Comparison of ENCODE assay signal across 11 cellular contexts in the genomic region with DNA sequence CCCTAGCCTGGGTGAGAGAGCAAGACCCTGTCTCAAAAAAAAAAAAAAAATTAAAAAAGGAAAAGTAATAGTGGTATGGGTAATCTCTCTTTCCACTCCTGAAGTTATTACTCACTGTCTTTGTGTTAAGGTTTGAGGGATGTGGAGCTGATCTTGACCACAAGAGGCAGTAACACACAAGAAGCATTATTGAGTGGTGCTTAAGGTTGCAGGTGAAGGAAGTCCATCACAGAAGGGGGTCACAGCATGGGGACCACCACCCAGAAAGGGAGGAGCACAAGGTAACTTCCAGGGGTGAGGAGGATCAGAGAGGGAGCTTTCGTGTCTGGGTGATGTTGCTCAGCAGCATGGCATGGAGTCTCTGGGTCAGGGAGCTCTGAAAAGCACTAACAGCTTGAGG.
A peak's percentile ranks its signal among the peaks of the same experiment; 100 is the strongest.
DNase-seq lines count a peak whose midpoint lies in the region; ATAC-seq and TF ChIP-seq lines count a peak whose summit lies in the region.
"Had no signal": no experiment of that assay in that cellular context is flagged by ENCODE, and none has a peak within 500 bp of the region (broad histone marks: within the 10 kb centered on the region; RNA-seq: fewer than 3 reads in every experiment).

No MANE protein-coding gene starts in this region.

- H3K27me3 ChIP-seq in CD4-positive, CD25-positive, alpha-beta regulatory T cell (ENCODE audit: control insufficient read depth, insufficient read depth, low read length) = no peaks in the 10 kb centered on the region
- no peaks in the 10 kb centered on the region for H3K27me3 ChIP-seq in Panc1 (ENCODE audit: control insufficient read depth, insufficient read depth, low read length)

- H3K27ac ChIP-seq in CD4-positive, CD25-positive, alpha-beta regulatory T cell (ENCODE audit: insufficient read depth, low read length, poor library complexity, severe bottlenecking) = no peak overlapping the region
- H3K27ac ChIP-seq in Panc1 (ENCODE audit: low read length) = no peak overlapping the region

- intact Hi-C loops in Panc1 (cut with micrococcal nuclease; ENCODE audit: unreplicated experiment) = no loop called here

- in situ Hi-C loops in Panc1 (cut with HindIII; ENCODE audit: low pct_unique_long_range_greater_than_20kb, low sequenced_read_pairs) = no loop called here

- H3K36me3 Mint-ChIP-seq in CD4-positive, CD25-positive, alpha-beta regulatory T cell = no peaks in the 10 kb centered on the region
- H3K36me3 Mint-ChIP-seq: brain had no signal

- H3K9me3 Mint-ChIP-seq in CD4-positive, CD25-positive, alpha-beta regulatory T cell = peaks cover 0 to 8% (median 0%) of the 10 kb centered on the region in 7 donors

- H3K27ac Mint-ChIP-seq in CD4-positive, CD25-positive, alpha-beta regulatory T cell = no peak overlapping the region
- H3K27ac Mint-ChIP-seq: brain had no signal

- H3K36me3 ChIP-seq in CD4-positive, CD25-positive, alpha-beta regulatory T cell (ENCODE audit: control insufficient read depth, insufficient read depth, low read length) = no peaks in the 10 kb centered on the region
- no peaks in the 10 kb centered on the region for H3K36me3 ChIP-seq in Panc1 (ENCODE audit: control insufficient read depth, insufficient read depth, low read length)

- H3K4me1 Mint-ChIP-seq in CD4-positive, CD25-positive, alpha-beta regulatory T cell = no peaks in the 10 kb centered on the region
- H3K4me1 Mint-ChIP-seq: brain had no signal

- H3K9me3 ChIP-seq in CD4-positive, CD25-positive, alpha-beta regulatory T cell (ENCODE audit: control insufficient read depth in 2 of 2, low read length in 2 of 2) = no peaks in the 10 kb centered on the region
- H3K9me3 ChIP-seq in Panc1 (ENCODE audit: control insufficient read depth, insufficient read depth, low read depth, low read length) = no peaks in the 10 kb centered on the region

- H3K27me3 Mint-ChIP-seq in CD4-positive, CD25-positive, alpha-beta regulatory T cell = no peaks in the 10 kb centered on the region

- no peak for ATAC-seq in CD4-positive, CD25-positive, alpha-beta regulatory T cell (ENCODE audit: low read depth in 2 of 2)
- ATAC-seq in GM18907 (IDR thresholded peaks at IDR 0.05; ENCODE audit: unreplicated experiment) (peak; percentile 59), Panc1 (no peak)

- CTCF ChIA-PET in Panc1 (lab: Charles Lee) = interaction anchor here (0.6 to 0.7 kb wide), 2 partner anchors 71 to 110 kb away, joined by 4 to 9 read pairs; no protein-coding TSS in a partner anchor

- DNase-seq in CD4-positive, CD25-positive, alpha-beta regulatory T cell = peak in 2 of 3 donors; percentile 10 to 31
- DNase-seq in Panc1 (ENCODE audit: low read depth, low spot score) (no peak), iPS-NIHi11 (ENCODE audit: low spot score) (peak; percentile 53), T1000 (lab: John Stamatoyannopoulos, UW) (no peak), mesenteric fat pad (ENCODE audit: low spot score) (no peak)
- DNase-seq in activated effector memory CD4-positive, alpha-beta T cell treated with anti-CD3 and anti-CD28 coated beads, Interleukin-2, amount 50 U/mL, for 16 hours = no peak
- DNase-seq in activated CD4-positive, alpha-beta T cell treated with anti-CD3 and anti-CD28 coated beads for 4 hours = no peak
- DNase-seq: IMR-90 had no signal

- H3K4me3 ChIP-seq in CD4-positive, CD25-positive, alpha-beta regulatory T cell (ENCODE audit: low read depth, low read length) = no peak overlapping the region
- no peak overlapping the region for H3K4me3 ChIP-seq in Panc1 (ENCODE audit: low read depth in 2 of 2, low read length in 2 of 2)
- H3K4me3 ChIP-seq: lung had no signal

- POLR2A ChIA-PET in Panc1 (lab: Charles Lee) = no interaction called here

- H3K4me3 Mint-ChIP-seq in CD4-positive, CD25-positive, alpha-beta regulatory T cell = no peak overlapping the region
- H3K4me3 Mint-ChIP-seq: brain had no signal

- no TSS peak for BruUV-seq in Panc1 (replicated peaks; lab: Mats Ljungman, UMichigan)

- H3K4me1 ChIP-seq in CD4-positive, CD25-positive, alpha-beta regulatory T cell (ENCODE audit: control insufficient read depth, insufficient read depth, low read length, poor library complexity, severe bottlenecking) = no peaks in the 10 kb centered on the region
- H3K4me1 ChIP-seq in Panc1 (ENCODE audit: control insufficient read depth, insufficient read depth, low read length) = no peaks in the 10 kb centered on the region

- TF ChIP-seq CTCF in Panc1 (IDR thresholded peaks at IDR 0.05) = peak; percentile 59

Comparison
In these comparisons a context has a peak if more than half of its experiments do, and no peak if none do; other contexts are left out.
1. DNase-seq: peak in CD4-positive, CD25-positive, alpha-beta regulatory T cell (2 of 3) and iPS-NIHi11 (single experiment); none in Panc1 (single experiment), activated effector memory CD4-positive, alpha-beta T cell treated with anti-CD3 and anti-CD28 coated beads, Interleukin-2, amount 50 U/mL, for 16 hours (single experiment), T1000 (single experiment), mesenteric fat pad (single experiment) and activated CD4-positive, alpha-beta T cell treated with anti-CD3 and anti-CD28 coated beads for 4 hours (0 of 2).